Comparison of ENCODE assay signal across 9 cellular contexts in the genomic region with DNA sequence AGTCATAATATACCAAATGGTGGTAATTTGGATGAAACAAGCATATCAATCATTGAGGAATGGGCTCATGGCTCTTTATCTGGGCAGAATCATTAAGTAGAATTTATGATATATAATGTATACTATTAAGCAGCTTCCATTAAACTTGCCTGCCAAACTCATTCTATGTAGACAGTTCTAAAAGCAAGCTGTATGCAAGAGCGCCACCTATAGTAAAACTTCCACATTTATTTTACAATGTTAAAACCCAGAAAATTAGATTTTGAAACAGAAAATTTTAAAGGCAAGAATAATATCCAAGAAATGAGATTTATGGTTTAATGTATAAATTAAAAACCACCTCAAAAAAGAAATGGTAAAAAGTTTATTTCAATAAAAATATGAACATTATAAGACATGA.
DNase-seq lines count a peak whose midpoint lies in the region; FAIRE-seq and TF ChIP-seq lines count a peak whose summit lies in the region.
"Had no signal": no experiment of that assay in that cellular context is flagged by ENCODE, and none has a peak within 500 bp of the region (broad histone marks: within the 10 kb centered on the region; RNA-seq: fewer than 3 reads in every experiment).

No MANE protein-coding gene starts in this region.

- H3K27me3 ChIP-seq in GM23248 (replicated peaks; ENCODE audit: insufficient read depth) (no peaks in the 10 kb centered on the region), osteoblast (ENCODE audit: insufficient read depth, low read length) (no peaks in the 10 kb centered on the region), ovary (no peaks in the 10 kb centered on the region)

- TF ChIP-seq POLR2A in ovary (IDR thresholded peaks at IDR 0.05) (no peak), GM12892 (IDR thresholded peaks at IDR 0.05; ENCODE audit: low read depth, low read length) (no peak)

- no peaks in the 10 kb centered on the region for H3F3A ChIP-seq in GM23248 (ENCODE audit: insufficient read depth)

- intact Hi-C loops in ovary (cut with DNase I) = no loop called here

- H4K20me1 ChIP-seq in GM23248 (ENCODE audit: insufficient read depth) (no peaks in the 10 kb centered on the region), osteoblast (ENCODE audit: insufficient read depth, low read length) (no peaks in the 10 kb centered on the region)

- H3K4me1 ChIP-seq in GM23248 (ENCODE audit: insufficient read depth) (no peaks in the 10 kb centered on the region), osteoblast (ENCODE audit: insufficient read depth, low read length) (no peaks in the 10 kb centered on the region), ovary (ENCODE audit: insufficient read depth) (no peaks in the 10 kb centered on the region)

- H2AFZ ChIP-seq in GM23248 (no peak overlapping the region), osteoblast (ENCODE audit: low read length) (no peak overlapping the region)

- no peak for DNase-seq in AG09319 (ENCODE audit: extremely low read depth, low read depth)
- peak; percentile 2 for DNase-seq in GM23248
- DNase-seq in NCI-H460 (ENCODE audit: extremely low read depth, low read depth) = peak; percentile 27
- DNase-seq in osteoblast (ENCODE audit: insufficient read length, low spot score, missing footprints) = no peak
- DNase-seq in HCEC 1CT = no peak
- DNase-seq in ovary = no peak
- DNase-seq in GM12892 (ENCODE audit: insufficient read length) = no peak
- DNase-seq: stimulated activated naive B cell treated with anti-CD40 and anti-IgM and Interleukin-4, amounts not matched to agents 10 μg/mL and 1 μg/mL and 100 μg/mL, for 72 hours had no signal

- TF ChIP-seq CTCF in AG09319 (IDR thresholded peaks at IDR 0.05; ENCODE audit: low read depth, low read length) = peak; percentile 67
- peak; percentile 47 for TF ChIP-seq CTCF in osteoblast (IDR thresholded peaks at IDR 0.05; ENCODE audit: extremely low read depth, low read depth, low read length)
- TF ChIP-seq CTCF in ovary (IDR thresholded peaks at IDR 0.05) = no peak

- TF ChIP-seq EP300 in ovary (IDR thresholded peaks at IDR 0.05) = no peak

- H3K4me3 ChIP-seq in GM23248 = no peak overlapping the region
- no peak overlapping the region for H3K4me3 ChIP-seq in osteoblast (ENCODE audit: insufficient read depth, low read length)
- H3K4me3 ChIP-seq in ovary = no peak overlapping the region

- WGBS in GM23248 (ENCODE audit: low coverage in 1 of 2, low lambda C conversion rate in 2 of 2, missing lambda C conversion rate in 2 of 2), 2 experiments = 21 to 22% methylated on average over 1 of the region's 1 CpG
- WGBS in ovary, 3 donors = 26 to 31% (median 30%) methylated on average over 1 of the region's 1 CpG

- H3K4me2 ChIP-seq in GM23248 (ENCODE audit: unreplicated experiment) = no peak overlapping the region
- H3K4me2 ChIP-seq in osteoblast (ENCODE audit: insufficient read depth, low read length) = no peak overlapping the region

- H3K36me3 ChIP-seq in GM23248 (ENCODE audit: low read depth) (no peaks in the 10 kb centered on the region), osteoblast (ENCODE audit: insufficient read depth, low read length) (no peaks in the 10 kb centered on the region), ovary (no peaks in the 10 kb centered on the region)

- H3K9ac ChIP-seq in GM23248 = no peak overlapping the region

- FAIRE-seq in colon (lab: Jason Lieb, UNC) (peak; percentile 92), GM12892 (lab: Jason Lieb, UNC) (no peak)

- no peak overlapping the region for H3K27ac ChIP-seq in GM23248
- H3K27ac ChIP-seq in osteoblast (ENCODE audit: low read depth, low read length) = no peak overlapping the region
- H3K27ac ChIP-seq in ovary = no peak overlapping the region

- in situ Hi-C loops in GM23248 (cut with MboI) = no loop called here

- H3K79me2 ChIP-seq in GM23248 (ENCODE audit: insufficient read depth) = no peaks in the 10 kb centered on the region
- H3K79me2 ChIP-seq in osteoblast (ENCODE audit: insufficient read depth, low read length) = no peaks in the 10 kb centered on the region

- H3K9me2 ChIP-seq in GM23248 (ENCODE audit: insufficient read depth) = no peaks in the 10 kb centered on the region

- H3K9me3 ChIP-seq in GM23248 (ENCODE audit: low read depth) (no peaks in the 10 kb centered on the region), osteoblast (ENCODE audit: low read depth, low read length) (no peaks in the 10 kb centered on the region), ovary (no peaks in the 10 kb centered on the region)

Comparison
In these comparisons a context has a peak if more than half of its experiments do, and no peak if none do; other contexts are left out.
1. DNase-seq: peak in GM23248 (single experiment) and NCI-H460 (single experiment); none in AG09319 (single experiment), osteoblast (single experiment), HCEC 1CT (single experiment), ovary (0 of 5) and GM12892 (single experiment).
2. CTCF ChIP-seq: peak in AG09319 (single experiment) and osteoblast (single experiment); none in ovary (0 of 3).